27 cellular contexts compared by ENCODE assay signal in genomic region chr13:44184740-44185139, GRCh38.
"Had no signal": no experiment of that assay in that cellular context is flagged by ENCODE, and none has a peak within 500 bp of the region (broad histone marks: within the 10 kb centered on the region; RNA-seq: fewer than 3 reads in every experiment).

No MANE protein-coding gene starts in this region.

- DNase-seq: colonic mucosa; cortex of kidney; dermis blood vessel endothelial cell; dorsolateral prefrontal cortex; effector CD4-positive, alpha-beta T cell; effector CD8-positive, alpha-beta T cell; effector memory CD4-positive, alpha-beta T cell; effector memory CD8-positive, alpha-beta T cell; endodermal cell; erythroblast; esophagus squamous epithelium; foreskin fibroblast; foreskin melanocyte; gastrocnemius medialis; glutamatergic neuron; head of caudate nucleus; heart left ventricle; heart right ventricle had no signal

- H3K4me1 ChIP-seq: colonic mucosa, esophagus squamous epithelium, gastroesophageal sphincter, heart left ventricle, heart right ventricle had no signal

- H3K9me3 ChIP-seq: colonic mucosa, esophagus muscularis mucosa, esophagus squamous epithelium, gastrocnemius medialis, gastroesophageal sphincter had no signal

- H3K9me3 Mint-ChIP-seq: dendritic cell treated with granulocyte-macrophage colony-stimulating factor and Interleukin-4, amounts not matched to agents 40 ng/mL and 50 ng/mL, for 4 days; effector memory CD8-positive, alpha-beta T cell had no signal

- H3K27me3 ChIP-seq: colonic mucosa, dorsolateral prefrontal cortex, esophagus muscularis mucosa, esophagus squamous epithelium, gastrocnemius medialis, gastroesophageal sphincter, heart left ventricle, heart right ventricle had no signal

- H3K36me3 ChIP-seq: colonic mucosa, esophagus muscularis mucosa, esophagus squamous epithelium, gastrocnemius medialis, gastroesophageal sphincter, heart left ventricle, heart right ventricle had no signal

- H3K27ac ChIP-seq: colonic mucosa, coronary artery, dorsolateral prefrontal cortex, epithelial cell of prostate, esophagus muscularis mucosa, esophagus squamous epithelium, gastrocnemius medialis, gastroesophageal sphincter, heart left ventricle, heart right ventricle had no signal

- H3K27ac Mint-ChIP-seq: dendritic cell treated with granulocyte-macrophage colony-stimulating factor and Interleukin-4, amounts not matched to agents 40 ng/mL and 50 ng/mL, for 4 days; effector memory CD8-positive, alpha-beta T cell; endodermal cell had no signal

- H3K4me1 Mint-ChIP-seq: endodermal cell had no signal

- FAIRE-seq: endometrium, endothelial cell of umbilical vein, frontal cortex had no signal

- H3K4me3 Mint-ChIP-seq: dendritic cell treated with granulocyte-macrophage colony-stimulating factor and Interleukin-4, amounts not matched to agents 40 ng/mL and 50 ng/mL, for 4 days; effector memory CD8-positive, alpha-beta T cell; endodermal cell had no signal

- H3K4me3 ChIP-seq: colonic mucosa, coronary artery, dorsolateral prefrontal cortex, esophagus muscularis mucosa, esophagus squamous epithelium, gastrocnemius medialis, gastroesophageal sphincter, heart left ventricle, heart right ventricle had no signal

- ATAC-seq: effector memory CD8-positive, alpha-beta T cell; esophagus mucosa; gastrocnemius medialis; gastroesophageal sphincter; heart left ventricle; heart right ventricle had no signal
